In the genomic region with DNA sequence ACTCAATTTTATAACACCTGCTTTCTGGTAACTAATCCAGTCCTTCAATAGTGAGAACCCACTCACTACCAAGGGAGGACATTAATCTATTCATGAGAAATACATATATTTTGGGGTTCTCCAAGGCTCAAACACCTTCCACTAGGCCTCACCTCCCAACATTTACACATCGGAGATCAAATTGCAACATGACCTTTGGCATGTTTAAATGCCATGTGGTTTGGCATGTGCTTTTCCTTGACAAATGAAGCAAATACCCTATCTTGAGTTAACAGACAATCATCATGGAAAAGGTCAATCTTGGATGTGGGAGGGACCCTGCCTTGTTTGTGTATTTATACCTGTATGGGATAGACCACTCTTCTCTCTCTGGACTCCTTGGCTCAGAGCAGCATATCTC, we compare ENCODE assay signal across 16 cellular contexts. TPM values are rescaled to one million over a fixed set of nuclear protein-coding genes. Genes with fewer than 3 reads are reported as not detected.
A peak's percentile ranks its signal among the peaks of the same experiment; 100 is the strongest.
DNase-seq lines count a peak whose midpoint lies in the region; ATAC-seq and TF ChIP-seq lines count a peak whose summit lies in the region.
"Had no signal": no experiment of that assay in that cellular context is flagged by ENCODE, and none has a peak within 500 bp of the region (broad histone marks: within the 10 kb centered on the region; RNA-seq: fewer than 3 reads in every experiment).

No MANE protein-coding gene starts in this region.

- TF ChIP-seq RAD21 in liver (IDR thresholded peaks at IDR 0.05), result no peak

- no peaks in the 10 kb centered on the region for H3K36me3 ChIP-seq in RWPE2 (ENCODE audit: low read depth)
- H3K36me3 ChIP-seq in liver (ENCODE audit: control insufficient read depth in 4 of 4, insufficient read depth in 3 of 4, low read depth in 1 of 4, low read length in 3 of 4), result no peaks in the 10 kb centered on the region
- no peaks in the 10 kb centered on the region for H3K36me3 ChIP-seq in prostate gland
- no peaks in the 10 kb centered on the region for H3K36me3 ChIP-seq in H7 (replicated peaks; ENCODE audit: control insufficient read depth, insufficient read depth, low read length)
- H3K36me3 ChIP-seq: BLaER1 had no signal

- H3K9me3 ChIP-seq in RWPE2 (ENCODE audit: severe bottlenecking) (no peaks in the 10 kb centered on the region), liver (ENCODE audit: control insufficient read depth in 4 of 4, low read length in 3 of 4) (no peaks in the 10 kb centered on the region), prostate gland (no peaks in the 10 kb centered on the region)
- H3K9me3 ChIP-seq: BLaER1 had no signal

- no peaks in the 10 kb centered on the region for H3K27me3 ChIP-seq in RWPE2 (ENCODE audit: insufficient read depth, poor library complexity, severe bottlenecking)
- H3K27me3 ChIP-seq in liver (ENCODE audit: control insufficient read depth in 4 of 4, insufficient read depth in 4 of 4, low read length in 3 of 4), result no peaks in the 10 kb centered on the region
- no peaks in the 10 kb centered on the region for H3K27me3 ChIP-seq in prostate gland (replicated peaks; ENCODE audit: insufficient read depth)
- no peaks in the 10 kb centered on the region for H3K27me3 ChIP-seq in H7 (ENCODE audit: control insufficient read depth, insufficient read depth, low read length)
- H3K27me3 ChIP-seq: BLaER1 had no signal

- DNase-seq in RWPE2 (ENCODE audit: low spot score) (no peak), prostate gland (ENCODE audit: low spot score) (no peak), NCI-H748 (lab: John Stamatoyannopoulos, UW; ENCODE audit: unreplicated experiment) (no peak), H7 (no peak)
- DNase-seq in stimulated activated CD4-positive, alpha-beta T cell treated with anti-CD3 and anti-CD28 coated beads, Interleukin-15, amount 100 ng/mL, for 24 hours, result no peak
- DNase-seq: DMS79, MV-4-11, NCI-H1436, NCI-H2081, NCI-H2227 treated with DMSO at 0.1 percent for 48 hours had no signal

- 28% methylated on average over 1 of the region's 1 CpG for WGBS in liver
- 85% methylated on average over 1 of the region's 1 CpG for WGBS in prostate gland

- ATAC-seq in RWPE2 (ENCODE audit: low read depth) (no peak), GM21825 (IDR thresholded peaks at IDR 0.05; ENCODE audit: unreplicated experiment) (no peak)
- ATAC-seq: Panc1 had no signal

- peaks cover 22% of the 10 kb centered on the region for H3K4me1 ChIP-seq in RWPE2 (ENCODE audit: insufficient read depth, poor library complexity, severe bottlenecking)
- peaks cover 3 to 16% (median 6%) of the 10 kb centered on the region in 4 donors for H3K4me1 ChIP-seq in liver (ENCODE audit: control insufficient read depth in 4 of 4, insufficient read depth in 4 of 4, low read length in 3 of 4)
- peaks cover 13% of the 10 kb centered on the region for H3K4me1 ChIP-seq in prostate gland (replicated peaks)

- intact Hi-C loops in prostate gland (cut with DNase I), result no loop called here

- H3K4me3 ChIP-seq in RWPE2 (ENCODE audit: severe bottlenecking) (no peak overlapping the region), liver (ENCODE audit: low read depth in 1 of 3, low read length in 3 of 3) (no peak overlapping the region), prostate gland (no peak overlapping the region), H7 (ENCODE audit: insufficient read depth, low read depth, low read length) (no peak overlapping the region)
- H3K4me3 ChIP-seq: BLaER1 had no signal

- TF ChIP-seq CTCF in RWPE2 (IDR thresholded peaks at IDR 0.05; ENCODE audit: poor library complexity, severe bottlenecking) (no peak), liver (IDR thresholded peaks at IDR 0.05; ENCODE audit: low read depth, low read length, missing input control) (no peak), prostate gland (IDR thresholded peaks at IDR 0.05) (no peak)

- H3K27ac ChIP-seq in RWPE2 (ENCODE audit: poor library complexity, severe bottlenecking) (peak overlapping the region; percentile 78), liver (ENCODE audit: low read depth in 1 of 2, low read length in 2 of 2) (no peak overlapping the region), prostate gland (peak overlapping the region; percentile 58 to 61)
- H3K27ac ChIP-seq: BLaER1 had no signal

- H3K9ac ChIP-seq in liver (ENCODE audit: low read depth in 1 of 2, low read length in 2 of 2), result no peak overlapping the region
- H3K9ac ChIP-seq: BLaER1 had no signal

- TF ChIP-seq POLR2A in prostate gland (IDR thresholded peaks at IDR 0.05), result no peak

TF ChIP-seq in liver, 16 proteins besides CTCF, POLR2A, EP300 and RAD21:
- TF ChIP-seq FOXA2 (IDR thresholded peaks at IDR 0.05), result peak; percentile 29
- TF ChIP-seq, protein P1, sequence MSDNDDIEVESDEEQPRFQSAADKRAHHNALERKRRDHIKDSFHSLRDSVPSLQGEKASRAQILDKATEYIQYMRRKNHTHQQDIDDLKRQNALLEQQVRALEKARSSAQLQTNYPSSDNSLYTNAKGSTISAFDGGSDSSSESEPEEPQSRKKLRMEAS (IDR thresholded peaks at IDR 0.05), result peak; percentile 91
- no peak for TF ChIP-seq FOXA1 (IDR thresholded peaks at IDR 0.05)
- peak; percentile 14 for TF ChIP-seq SP1 (IDR thresholded peaks at IDR 0.05)
- TF ChIP-seq JUND (IDR thresholded peaks at IDR 0.05), result no peak
- TF ChIP-seq, protein P2, sequence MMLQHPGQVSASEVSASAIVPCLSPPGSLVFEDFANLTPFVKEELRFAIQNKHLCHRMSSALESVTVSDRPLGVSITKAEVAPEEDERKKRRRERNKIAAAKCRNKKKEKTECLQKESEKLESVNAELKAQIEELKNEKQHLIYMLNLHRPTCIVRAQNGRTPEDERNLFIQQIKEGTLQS (IDR thresholded peaks at IDR 0.05), result no peak
- no peak for TF ChIP-seq HNF4G (IDR thresholded peaks at IDR 0.05)
- TF ChIP-seq NR2F2 (IDR thresholded peaks at IDR 0.05), result no peak
- TF ChIP-seq HNF4A (conservative IDR thresholded peaks at IDR 0.05), result peak in 1 of 2 donors; percentile 42
- TF ChIP-seq GABPA (IDR thresholded peaks at IDR 0.05 in 1 of 2, conservative IDR thresholded peaks at IDR 0.05 in 1 of 2), result no peak
- TF ChIP-seq RXRA (IDR thresholded peaks at IDR 0.05), result peak; percentile 25 to 49
- TF ChIP-seq EGR1 (IDR thresholded peaks at IDR 0.05; ENCODE audit: low read depth in 2 of 2), result no peak
- TF ChIP-seq, protein P3, sequence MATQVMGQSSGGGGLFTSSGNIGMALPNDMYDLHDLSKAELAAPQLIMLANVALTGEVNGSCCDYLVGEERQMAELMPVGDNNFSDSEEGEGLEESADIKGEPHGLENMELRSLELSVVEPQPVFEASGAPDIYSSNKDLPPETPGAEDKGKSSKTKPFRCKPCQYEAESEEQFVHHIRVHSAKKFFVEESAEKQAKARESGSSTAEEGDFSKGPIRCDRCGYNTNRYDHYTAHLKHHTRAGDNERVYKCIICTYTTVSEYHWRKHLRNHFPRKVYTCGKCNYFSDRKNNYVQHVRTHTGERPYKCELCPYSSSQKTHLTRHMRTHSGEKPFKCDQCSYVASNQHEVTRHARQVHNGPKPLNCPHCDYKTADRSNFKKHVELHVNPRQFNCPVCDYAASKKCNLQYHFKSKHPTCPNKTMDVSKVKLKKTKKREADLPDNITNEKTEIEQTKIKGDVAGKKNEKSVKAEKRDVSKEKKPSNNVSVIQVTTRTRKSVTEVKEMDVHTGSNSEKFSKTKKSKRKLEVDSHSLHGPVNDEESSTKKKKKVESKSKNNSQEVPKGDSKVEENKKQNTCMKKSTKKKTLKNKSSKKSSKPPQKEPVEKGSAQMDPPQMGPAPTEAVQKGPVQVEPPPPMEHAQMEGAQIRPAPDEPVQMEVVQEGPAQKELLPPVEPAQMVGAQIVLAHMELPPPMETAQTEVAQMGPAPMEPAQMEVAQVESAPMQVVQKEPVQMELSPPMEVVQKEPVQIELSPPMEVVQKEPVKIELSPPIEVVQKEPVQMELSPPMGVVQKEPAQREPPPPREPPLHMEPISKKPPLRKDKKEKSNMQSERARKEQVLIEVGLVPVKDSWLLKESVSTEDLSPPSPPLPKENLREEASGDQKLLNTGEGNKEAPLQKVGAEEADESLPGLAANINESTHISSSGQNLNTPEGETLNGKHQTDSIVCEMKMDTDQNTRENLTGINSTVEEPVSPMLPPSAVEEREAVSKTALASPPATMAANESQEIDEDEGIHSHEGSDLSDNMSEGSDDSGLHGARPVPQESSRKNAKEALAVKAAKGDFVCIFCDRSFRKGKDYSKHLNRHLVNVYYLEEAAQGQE (IDR thresholded peaks at IDR 0.05), result no peak
- no peak for TF ChIP-seq YY1 (IDR thresholded peaks at IDR 0.05)
- TF ChIP-seq, protein P4, sequence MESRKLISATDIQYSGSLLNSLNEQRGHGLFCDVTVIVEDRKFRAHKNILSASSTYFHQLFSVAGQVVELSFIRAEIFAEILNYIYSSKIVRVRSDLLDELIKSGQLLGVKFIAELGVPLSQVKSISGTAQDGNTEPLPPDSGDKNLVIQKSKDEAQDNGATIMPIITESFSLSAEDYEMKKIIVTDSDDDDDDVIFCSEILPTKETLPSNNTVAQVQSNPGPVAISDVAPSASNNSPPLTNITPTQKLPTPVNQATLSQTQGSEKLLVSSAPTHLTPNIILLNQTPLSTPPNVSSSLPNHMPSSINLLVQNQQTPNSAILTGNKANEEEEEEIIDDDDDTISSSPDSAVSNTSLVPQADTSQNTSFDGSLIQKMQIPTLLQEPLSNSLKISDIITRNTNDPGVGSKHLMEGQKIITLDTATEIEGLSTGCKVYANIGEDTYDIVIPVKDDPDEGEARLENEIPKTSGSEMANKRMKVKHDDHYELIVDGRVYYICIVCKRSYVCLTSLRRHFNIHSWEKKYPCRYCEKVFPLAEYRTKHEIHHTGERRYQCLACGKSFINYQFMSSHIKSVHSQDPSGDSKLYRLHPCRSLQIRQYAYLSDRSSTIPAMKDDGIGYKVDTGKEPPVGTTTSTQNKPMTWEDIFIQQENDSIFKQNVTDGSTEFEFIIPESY (IDR thresholded peaks at IDR 0.05), result peak; percentile 14
- TF ChIP-seq TAF1 (conservative IDR thresholded peaks at IDR 0.05), result no peak

RNA-seq across cellular contexts. Expression of a gene that starts 21.9 kb away (rescaled TPM):
- total RNA-seq in liver (not detected), prostate gland (not detected)
- polyA plus RNA-seq in liver, result not detected
- not detected in 2 replicates for total RNA-seq in H7 (2014; rRNA removed; shearing (Covaris generic))
- total RNA-seq: G401, HT1080 had no signal

RNA-seq across cellular contexts. Expression of a gene that starts 56.4 kb away (rescaled TPM):
- total RNA-seq in liver (not detected), prostate gland (not detected)
- not detected for polyA plus RNA-seq in liver
- not detected in 2 replicates for total RNA-seq in H7 (2014; rRNA removed; shearing (Covaris generic))
- total RNA-seq: G401 had no signal

Comparison
In these comparisons a context has a peak if more than half of its experiments do, and no peak if none do; other contexts are left out.
1. H3K27ac ChIP-seq: peak in RWPE2 (single experiment) and prostate gland (2 of 2); none in liver (0 of 2).